In the genomic region with DNA sequence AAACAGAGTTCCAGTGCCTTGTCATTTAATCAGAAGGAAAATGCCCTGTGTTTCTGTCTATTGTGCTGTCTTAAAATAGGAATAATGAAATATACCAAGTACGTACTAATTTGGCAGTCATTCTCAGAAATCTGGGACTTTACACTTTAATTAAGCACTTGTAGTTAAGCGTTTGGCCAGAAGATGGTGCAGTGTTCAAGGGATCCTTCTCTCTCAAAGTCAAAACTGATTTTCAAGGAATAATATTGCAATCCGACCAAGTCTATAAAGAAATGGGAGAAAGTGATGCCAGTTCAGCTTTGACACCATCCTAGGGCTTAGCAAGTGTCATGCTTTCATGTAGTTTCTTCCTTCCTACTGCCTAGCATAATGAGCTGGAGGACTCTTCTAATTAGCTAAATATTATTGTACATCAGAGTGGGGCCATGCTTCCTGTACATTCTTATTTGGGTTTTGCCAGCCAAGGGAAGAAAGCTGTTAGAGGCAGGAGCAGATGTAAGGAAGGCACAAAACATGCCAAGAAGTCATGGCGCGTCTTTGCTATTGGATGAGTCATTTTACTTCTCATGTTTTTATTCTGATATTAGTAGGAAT, we compare ENCODE assay signal across 9 cellular contexts.
DNase-seq lines count a peak whose midpoint lies in the region; ATAC-seq and TF ChIP-seq lines count a peak whose summit lies in the region.
"Had no signal": no experiment of that assay in that cellular context is flagged by ENCODE, and none has a peak within 500 bp of the region (broad histone marks: within the 10 kb centered on the region; RNA-seq: fewer than 3 reads in every experiment).

No MANE protein-coding gene starts in this region.

- no peaks in the 10 kb centered on the region for H3K4me1 ChIP-seq in adipocyte (ENCODE audit: control insufficient read depth, insufficient read depth, low read length)
- H3K4me1 ChIP-seq in transverse colon = no peaks in the 10 kb centered on the region

- H3K27me3 ChIP-seq in adipocyte (replicated peaks; ENCODE audit: control insufficient read depth, insufficient read depth, low read length) = peaks cover 12% of the 10 kb centered on the region
- no peaks in the 10 kb centered on the region for H3K27me3 ChIP-seq in transverse colon

- WGBS in transverse colon (ENCODE audit: low coverage in 1 of 2), 2 donors = 31 to 40% methylated on average over 5 of the region's 5 CpGs

- ATAC-seq in GM21786 (IDR thresholded peaks at IDR 0.05; ENCODE audit: unreplicated experiment) = no peak

- TF ChIP-seq POLR2A in transverse colon (IDR thresholded peaks at IDR 0.05) = no peak

- H3K4me3 ChIP-seq in adipocyte (ENCODE audit: low read length) (no peak overlapping the region), transverse colon (no peak overlapping the region)

- TF ChIP-seq CTCF in GM10248 (IDR thresholded peaks at IDR 0.05; ENCODE audit: control extremely low read depth, extremely low read depth, low read depth, missing control alignments) (peak; percentile 42), LNCAP (IDR thresholded peaks at IDR 0.05) (peak; percentile 76), transverse colon (IDR thresholded peaks at IDR 0.05) (peak; percentile 52 to 58 (median 58))

- peak; percentile 25 for DNase-seq in ACHN
- DNase-seq in GM10248 (ENCODE audit: extremely low spot score) = peak; percentile 18
- peak; percentile 74 for DNase-seq in adipocyte (ENCODE audit: low read depth)
- DNase-seq in iris pigment epithelial cell (ENCODE audit: low read depth) = peak; percentile 45
- no peak for DNase-seq in transverse colon
- DNase-seq in activated CD8-positive, alpha-beta memory T cell treated with anti-CD3 and anti-CD28 coated beads, Interleukin-2, amount 50 U/mL, for 48 hours = no peak

- no peaks in the 10 kb centered on the region for H3K36me3 ChIP-seq in adipocyte (ENCODE audit: control insufficient read depth, insufficient read depth, low read length, severe bottlenecking)
- H3K36me3 ChIP-seq in transverse colon = no peaks in the 10 kb centered on the region

- intact Hi-C loops in transverse colon (cut with DNase I; ENCODE audit: low total_unique reads) = no loop called here

- no peak for TF ChIP-seq EP300 in transverse colon (IDR thresholded peaks at IDR 0.05; ENCODE audit: low read depth)

- CTCF ChIA-PET in GM10248 (lab: Yijun Ruan, JAX) = interaction anchor here (0.6 to 1.9 kb wide), 16 partner anchors 11 to 1617 kb away, joined by 3 to 11 read pairs (median 3); no protein-coding TSS in a partner anchor

- H3K27ac ChIP-seq in transverse colon = no peak overlapping the region
- H3K27ac ChIP-seq: epithelial cell of prostate had no signal

- no peak overlapping the region for H3K9ac ChIP-seq in adipocyte (ENCODE audit: low read length)

- H3K9me3 ChIP-seq in adipocyte (ENCODE audit: control insufficient read depth, low read length) (no peaks in the 10 kb centered on the region), transverse colon (no peaks in the 10 kb centered on the region)

- POLR2A ChIA-PET in GM10248 (lab: Yijun Ruan, JAX) = no interaction called here

- in situ Hi-C loops in ACHN (cut with HindIII; ENCODE audit: low pct_ligation_motif_present, low pct_unique_long_range_greater_than_20kb, low sequenced_read_pairs) (no loop called here), transverse colon (cut with MboI; ENCODE audit: low pct_ligation_motif_present in 1 of 4, low pct_unique_long_range_greater_than_20kb in 1 of 4, low sequenced_read_pairs in 3 of 4) (loop anchor here in 1 of 4 donors (25.0 kb wide), 1 partner anchor 1598 kb away; no protein-coding TSS in a partner anchor)

Comparison
In these comparisons a context has a peak if more than half of its experiments do, and no peak if none do; other contexts are left out.
1. DNase-seq: peak in ACHN (single experiment), GM10248 (single experiment), adipocyte (single experiment) and iris pigment epithelial cell (single experiment); none in transverse colon (single experiment) and activated CD8-positive, alpha-beta memory T cell treated with anti-CD3 and anti-CD28 coated beads, Interleukin-2, amount 50 U/mL, for 48 hours (single experiment).
2. Peak in every context shown above with its lines, with median percentiles within 50 percentile points of each other: CTCF ChIP-seq.